Comparison of ENCODE assay signal across 31 cellular contexts in genomic region chr20:45465492-45466266, GRCh38. TPM values are rescaled to one million over a fixed set of nuclear protein-coding genes. Genes with fewer than 3 reads are reported as not detected.
DNase-seq lines count a peak whose midpoint lies in the region; ATAC-seq and TF ChIP-seq lines count a peak whose summit lies in the region.
"Had no signal": no experiment of that assay in that cellular context is flagged by ENCODE, and none has a peak within 500 bp of the region (broad histone marks: within the 10 kb centered on the region; RNA-seq: fewer than 3 reads in every experiment).

No MANE protein-coding gene starts in this region.

- H3K27ac ChIP-seq in colonic mucosa: no peak overlapping the region
- peak overlapping the region; percentile 44 to 50 (median 46) for H3K27ac ChIP-seq in transverse colon
- no peak overlapping the region for H3K27ac ChIP-seq in right cardiac atrium (ENCODE audit: low read length)
- H3K27ac ChIP-seq: ascending aorta, cardiac muscle cell, gastroesophageal sphincter, upper lobe of left lung had no signal

- H3K36me3 ChIP-seq in colonic mucosa (no peaks in the 10 kb centered on the region), transverse colon (no peaks in the 10 kb centered on the region)
- H3K36me3 ChIP-seq: ascending aorta, cardiac muscle cell, gastroesophageal sphincter, upper lobe of left lung had no signal

- no peak for TF ChIP-seq CTCF in colonic mucosa (IDR thresholded peaks at IDR 0.05)
- no peak for TF ChIP-seq CTCF in transverse colon (IDR thresholded peaks at IDR 0.05)
- TF ChIP-seq CTCF in omental fat pad (IDR thresholded peaks at IDR 0.05): no peak

- intact Hi-C loops in colonic mucosa (cut with DNase I) (no loop called here), transverse colon (cut with DNase I; ENCODE audit: low total_unique reads) (no loop called here), right cardiac atrium (cut with DNase I) (no loop called here)

- DNase-seq in NOMO-1 treated with DMSO at 0.1 percent for 48 hours (lab: John Stamatoyannopoulos, UW; ENCODE audit: unreplicated experiment) (peak; percentile 72), NOMO-1 treated with dmso at 0.1 percent for 144 hours (lab: John Stamatoyannopoulos, UW; ENCODE audit: unreplicated experiment) (no peak), MV-4-11 (lab: John Stamatoyannopoulos, UW) (peak; percentile 92), colonic mucosa (peak; percentile 60), transverse colon (peak; percentile 27), omental fat pad (ENCODE audit: low spot score) (no peak), right cardiac atrium (no peak), 8988T (no peak)
- DNase-seq: activated B cell treated with CpG ODN at 0.5 μM for 24 hours; activated CD4-positive, alpha-beta T cell treated with anti-CD3 and anti-CD28 coated beads, Interleukin-2, amount 50 U/mL, for 1 hour; activated T-cell treated with anti-CD3 and anti-CD28 coated beads, Interleukin-2, amount 50 U/mL, for 24 hours; CD4-positive, CD25-positive, alpha-beta regulatory T cell; effector CD4-positive, alpha-beta T cell; hippocampal formation; natural killer cell; NCI-H1048; NCI-H1694; NCI-H446 treated with DMSO at 0.1 percent for 48 hours; NCI-H82; nucleus accumbens; stimulated activated naive B cell treated with anti-CD40 and anti-IgM and Interleukin-4, amounts not matched to agents 10 μg/mL and 1 μg/mL and 100 μg/mL, for 72 hours; substantia nigra; upper lobe of left lung had no signal

- peaks cover 5% of the 10 kb centered on the region for H3K4me1 ChIP-seq in colonic mucosa
- H3K4me1 ChIP-seq in transverse colon: peaks cover 14 to 45% (median 35%) of the 10 kb centered on the region in 4 donors
- H3K4me1 ChIP-seq in right cardiac atrium (ENCODE audit: control insufficient read depth, insufficient read depth, low read length): no peaks in the 10 kb centered on the region

- in situ Hi-C loops in transverse colon (cut with MboI; ENCODE audit: low pct_ligation_motif_present in 1 of 4, low pct_unique_long_range_greater_than_20kb in 1 of 4, low sequenced_read_pairs in 3 of 4): loop anchor here in 1 of 4 donors (25.0 kb wide), 1 partner anchor 297 kb away; no protein-coding TSS in a partner anchor

- H3K9ac ChIP-seq in colonic mucosa (ENCODE audit: low read depth in 2 of 2, low read length in 2 of 2): no peak overlapping the region

- H3K9me3 ChIP-seq in colonic mucosa: no peaks in the 10 kb centered on the region
- no peaks in the 10 kb centered on the region for H3K9me3 ChIP-seq in transverse colon
- no peaks in the 10 kb centered on the region for H3K9me3 ChIP-seq in right cardiac atrium (ENCODE audit: control insufficient read depth, low read length)
- H3K9me3 ChIP-seq: ascending aorta, gastroesophageal sphincter, upper lobe of left lung had no signal

- TF ChIP-seq EP300 in transverse colon (IDR thresholded peaks at IDR 0.05; ENCODE audit: low read depth): no peak

- ATAC-seq in omental fat pad (ENCODE audit: low FRiP score) (no peak), right cardiac atrium (no peak)
- ATAC-seq: gastroesophageal sphincter; natural killer cell; SK-N-SH treated with all-trans-retinoic acid at 6 μM for 48 hours; stimulated activated naive B cell treated with anti-CD40 and anti-IgM and Interleukin-4, amounts not matched to agents 10 μg/mL and 1 μg/mL and 100 μg/mL, for 72 hours had no signal

- no peak for TF ChIP-seq POLR2A in transverse colon (IDR thresholded peaks at IDR 0.05)

- 20 to 33% methylated on average over 1 of the region's 1 CpG for WGBS in transverse colon (ENCODE audit: low coverage in 1 of 2), 2 donors
- 63% methylated on average over 1 of the region's 1 CpG for WGBS in right cardiac atrium

- H3K27me3 ChIP-seq in colonic mucosa (peaks cover 8% of the 10 kb centered on the region), transverse colon (peaks cover 14% of the 10 kb centered on the region), right cardiac atrium (ENCODE audit: control insufficient read depth, insufficient read depth) (no peaks in the 10 kb centered on the region)
- H3K27me3 ChIP-seq: ascending aorta had no signal

- H3K4me3 ChIP-seq in colonic mucosa (no peak overlapping the region), transverse colon (no peak overlapping the region), right cardiac atrium (ENCODE audit: low read length) (no peak overlapping the region)
- H3K4me3 ChIP-seq: ascending aorta, cardiac muscle cell, gastroesophageal sphincter, lung, upper lobe of left lung had no signal

RNA-seq across cellular contexts. Expression of gene WFDC2, which starts 3.9 kb away (rescaled TPM):
- 100 to 1,000 TPM; 117 to 285 TPM for total RNA-seq in colonic mucosa
- total RNA-seq in transverse colon: 100 to 1,000 TPM in 1 of 4 donors, 10 to 100 TPM in 3; 11.0 to 325 (median 38.8) TPM
- total RNA-seq in omental fat pad: 1 to 10 TPM; 3.0 to 8.4 (median 7.0) TPM
- 1 to 10 TPM; 1.1 to 2.7 (median 1.9) TPM for total RNA-seq in right cardiac atrium
- polyA plus RNA-seq in right cardiac atrium: 2.6 TPM
- total RNA-seq: A172; CD4-positive, CD25-positive, alpha-beta regulatory T cell; natural killer cell; skeletal muscle tissue had no signal
- polyA plus RNA-seq: CD4-positive, CD25-positive, alpha-beta regulatory T cell had no signal

RNA-seq across cellular contexts. Expression of gene PIGT, which starts 49.7 kb away (rescaled TPM):
- total RNA-seq in colonic mucosa (100 to 1,000 TPM; 129 to 140 TPM), transverse colon (100 to 1,000 TPM in 2 of 4 donors, 10 to 100 TPM in 2; 88.3 to 321 (median 108) TPM), omental fat pad (10 to 100 TPM; 76.4 to 87.3 (median 83.5) TPM), right cardiac atrium (100 to 1,000 TPM; 116 to 134 (median 125) TPM)
- polyA plus RNA-seq in right cardiac atrium: 140 TPM

RNA-seq across cellular contexts. Expression of gene SPINT3, which starts 49.7 kb away (rescaled TPM):
- total RNA-seq in colonic mucosa (not detected), transverse colon (not detected), omental fat pad (not detected), right cardiac atrium (not detected)
- polyA plus RNA-seq in right cardiac atrium: not detected
- total RNA-seq: A172; activated B cell treated with CpG ODN at 0.5 μM for 24 hours; ascending aorta; cardiac muscle cell; CD4-positive, CD25-positive, alpha-beta regulatory T cell; gastroesophageal sphincter; lung; natural killer cell; OCI-LY7; skeletal muscle tissue; upper lobe of left lung had no signal
- polyA plus RNA-seq: cardiac muscle cell; CD4-positive, CD25-positive, alpha-beta regulatory T cell had no signal

RNA-seq across cellular contexts. Expression of gene DBNDD2, which starts 57.6 kb away (rescaled TPM):
- total RNA-seq in colonic mucosa (100 to 1,000 TPM; 109 to 131 TPM), transverse colon (100 to 1,000 TPM in 1 of 4 donors, 10 to 100 TPM in 3; 74.5 to 122 (median 84.9) TPM), omental fat pad (10 to 100 TPM; 20.7 to 45.7 (median 27.9) TPM), right cardiac atrium (100 to 1,000 TPM; 163 to 208 (median 178) TPM)
- 228 TPM for polyA plus RNA-seq in right cardiac atrium

Comparison
In these comparisons a context has a peak if more than half of its experiments do, and no peak if none do; other contexts are left out.
1. DNase-seq: peak in NOMO-1 treated with DMSO at 0.1 percent for 48 hours (single experiment), MV-4-11 (single experiment), colonic mucosa (single experiment) and transverse colon (single experiment); none in NOMO-1 treated with dmso at 0.1 percent for 144 hours (single experiment), omental fat pad (single experiment), right cardiac atrium (0 of 3) and 8988T (single experiment).
2. H3K27ac ChIP-seq: peak in transverse colon (4 of 4); none in colonic mucosa (single experiment) and right cardiac atrium (single experiment).